1 cellular context compared by ENCODE assay signal in genomic region chr13:113805431-113806103, GRCh38.
TF ChIP-seq lines count a peak whose summit lies in the region.

No MANE protein-coding gene starts in this region.

TF ChIP-seq in WTC11, 78 proteins besides CTCF, POLR2A, EP300 and RAD21 (continued from another document):
- TF ChIP-seq ZNF532 (CRISPR knock-in tag; IDR thresholded peaks at IDR 0.05; ENCODE audit: borderline replicate concordance) (no peak), IRF1 (CRISPR knock-in tag; IDR thresholded peaks at IDR 0.05) (no peak), ZNF138 (CRISPR knock-in tag; conservative IDR thresholded peaks at IDR 0.05) (no peak), GABPB1 (CRISPR knock-in tag; IDR thresholded peaks at IDR 0.05) (no peak), TP53 (CRISPR knock-in tag; IDR thresholded peaks at IDR 0.05) (no peak), E2F4 (CRISPR knock-in tag; IDR thresholded peaks at IDR 0.05; ENCODE audit: borderline replicate concordance, low read depth) (no peak), CREB1 (CRISPR knock-in tag; IDR thresholded peaks at IDR 0.05) (no peak)
